28 cellular contexts compared by ENCODE assay signal in genomic region chr1:115620950-115621349, GRCh38.
"Had no signal": no experiment of that assay in that cellular context is flagged by ENCODE, and none has a peak within 500 bp of the region (broad histone marks: within the 10 kb centered on the region; RNA-seq: fewer than 3 reads in every experiment).

No MANE protein-coding gene starts in this region.

- H3K27ac ChIP-seq: stomach, suprapubic skin, testis, thoracic aorta, thyroid gland, tibial artery, tibial nerve, transverse colon, upper lobe of left lung, upper lobe of right lung, uterus, vagina had no signal

- H3K9me3 ChIP-seq: testis, thyroid gland had no signal

- H3K36me3 Mint-ChIP-seq: stimulated activated effector memory CD8-positive, alpha-beta T cell treated with anti-CD3 and anti-CD28 coated beads, Interleukin-12 subunit alpha, Interleukin-12 subunit beta, amount 100 ng/mL, for 72 hours; stimulated activated memory B cell treated with anti-CD40 and anti-IgM and Interleukin-4, amounts not matched to agents 10 μg/mL and 1 μg/mL and 100 μg/mL, for 72 hours; type B pancreatic cell had no signal

- H3K4me1 Mint-ChIP-seq: stimulated activated effector memory CD8-positive, alpha-beta T cell treated with anti-CD3 and anti-CD28 coated beads, Interleukin-12 subunit alpha, Interleukin-12 subunit beta, amount 100 ng/mL, for 72 hours; stimulated activated memory B cell treated with anti-CD40 and anti-IgM and Interleukin-4, amounts not matched to agents 10 μg/mL and 1 μg/mL and 100 μg/mL, for 72 hours; stimulated activated naive B cell treated with anti-CD40 and anti-IgM and Interleukin-4, amounts not matched to agents 10 μg/mL and 1 μg/mL and 100 μg/mL, for 72 hours; stimulated activated naive CD8-positive, alpha-beta T cell treated with anti-CD3 and anti-CD28 coated beads, Interleukin-15, amount 100 ng/mL, for 72 hours had no signal

- H3K4me3 Mint-ChIP-seq: stimulated activated effector memory CD8-positive, alpha-beta T cell treated with anti-CD3 and anti-CD28 coated beads, Interleukin-12 subunit alpha, Interleukin-12 subunit beta, amount 100 ng/mL, for 72 hours; stimulated activated memory B cell treated with anti-CD40 and anti-IgM and Interleukin-4, amounts not matched to agents 10 μg/mL and 1 μg/mL and 100 μg/mL, for 72 hours; stimulated activated naive B cell treated with anti-CD40 and anti-IgM and Interleukin-4, amounts not matched to agents 10 μg/mL and 1 μg/mL and 100 μg/mL, for 72 hours; stimulated activated naive CD8-positive, alpha-beta T cell treated with anti-CD3 and anti-CD28 coated beads, Interleukin-15, amount 100 ng/mL, for 72 hours; stimulated activated naive CD8-positive, alpha-beta T cell treated with anti-CD3 and anti-CD28 coated beads, Interleukin-15, Interleukin-2, amounts not matched to agents 100 ng/mL and 50 ng/mL, for 24 hours; type B pancreatic cell had no signal

- H3K36me3 ChIP-seq: stomach, suprapubic skin, thoracic aorta, thyroid gland, tibial artery, tibial nerve, transverse colon, upper lobe of left lung, upper lobe of right lung, uterus, vagina had no signal

- H3K27me3 ChIP-seq: stomach, testis, thyroid gland, tibial artery, tibial nerve, transverse colon, upper lobe of left lung, upper lobe of right lung, uterus, vagina had no signal

- H3K4me1 ChIP-seq: stomach, testis, thyroid gland, tibial artery, tibial nerve, transverse colon, upper lobe of left lung, upper lobe of right lung, uterus, vagina had no signal

- H3K4me3 ChIP-seq: stomach, suprapubic skin, testis, thoracic aorta, thyroid gland, tibial artery, tibial nerve, transverse colon, upper lobe of left lung, upper lobe of right lung, uterus, vagina had no signal

- H3K27ac Mint-ChIP-seq: stimulated activated effector memory CD8-positive, alpha-beta T cell treated with anti-CD3 and anti-CD28 coated beads, Interleukin-12 subunit alpha, Interleukin-12 subunit beta, amount 100 ng/mL, for 72 hours; stimulated activated memory B cell treated with anti-CD40 and anti-IgM and Interleukin-4, amounts not matched to agents 10 μg/mL and 1 μg/mL and 100 μg/mL, for 72 hours; stimulated activated naive B cell treated with anti-CD40 and anti-IgM and Interleukin-4, amounts not matched to agents 10 μg/mL and 1 μg/mL and 100 μg/mL, for 72 hours; stimulated activated naive CD8-positive, alpha-beta T cell treated with anti-CD3 and anti-CD28 coated beads, Interleukin-15, amount 100 ng/mL, for 72 hours; stimulated activated naive CD8-positive, alpha-beta T cell treated with anti-CD3 and anti-CD28 coated beads, Interleukin-15, Interleukin-2, amounts not matched to agents 100 ng/mL and 50 ng/mL, for 24 hours; type B pancreatic cell had no signal

- ATAC-seq: stimulated activated effector memory CD8-positive, alpha-beta T cell treated with anti-CD3 and anti-CD28 coated beads, Interleukin-12 subunit alpha, Interleukin-12 subunit beta, amount 100 ng/mL, for 72 hours; stimulated activated memory B cell treated with anti-CD40 and anti-IgM and Interleukin-4, amounts not matched to agents 10 μg/mL and 1 μg/mL and 100 μg/mL, for 72 hours; stimulated activated naive B cell treated with anti-CD40 and anti-IgM and Interleukin-4, amounts not matched to agents 10 μg/mL and 1 μg/mL and 100 μg/mL, for 72 hours; stimulated activated naive CD8-positive, alpha-beta T cell treated with anti-CD3 and anti-CD28 coated beads, Interleukin-15, amount 100 ng/mL, for 72 hours; stimulated activated naive CD8-positive, alpha-beta T cell treated with anti-CD3 and anti-CD28 coated beads, Interleukin-15, Interleukin-2, amounts not matched to agents 100 U/mL and 50 U/mL, for 24 hours; upper lobe of right lung had no signal

- FAIRE-seq: urothelium cell line had no signal

- DNase-seq: stimulated activated CD4-positive, alpha-beta T cell treated with anti-CD3 and anti-CD28 coated beads, Interleukin-2, amount 100 ng/mL, for 48 hours; stimulated activated CD4-positive, alpha-beta T cell treated with anti-CD3 and anti-CD28 coated beads, Interleukin-4, amount 100 ng/mL, for 1 hour; stimulated activated CD4-positive, alpha-beta T cell treated with anti-CD3 and anti-CD28 coated beads, Interleukin-4, amount 100 ng/mL, for 24 hours; stimulated activated CD4-positive, alpha-beta T cell treated with anti-CD3 and anti-CD28 coated beads, Interleukin-4, amount 100 ng/mL, for 4 hours; stimulated activated CD8-positive, alpha-beta memory T cell treated with anti-CD3 and anti-CD28 coated beads, Interleukin-4, amount 100 ng/mL, for 48 hours; stimulated activated naive B cell treated with anti-CD40 and anti-IgM and Interleukin-4, amounts not matched to agents 10 μg/mL and 1 μg/mL and 100 μg/mL, for 72 hours; stimulated activated naive CD4-positive, alpha-beta T cell; stimulated activated naive CD4-positive, alpha-beta T cell treated with Interleukin-2 at 50 U/mL for 16 hours; stimulated activated naive CD8-positive, alpha-beta T cell treated with anti-CD3 and anti-CD28 coated beads, Interleukin-15, amount 100 ng/mL, for 72 hours; stimulated activated naive CD8-positive, alpha-beta T cell treated with anti-CD3 and anti-CD28 coated beads, Interleukin-15, Interleukin-2, amounts not matched to agents 100 U/mL and 50 U/mL, for 24 hours; stomach; substantia nigra; testis; thyroid gland; tibial artery; transverse colon; upper lobe of left lung; upper lobe of right lung; uterus had no signal

- H3K27me3 Mint-ChIP-seq: stimulated activated memory B cell treated with anti-CD40 and anti-IgM and Interleukin-4, amounts not matched to agents 10 μg/mL and 1 μg/mL and 100 μg/mL, for 72 hours; stimulated activated naive CD8-positive, alpha-beta T cell treated with anti-CD3 and anti-CD28 coated beads, Interleukin-15, amount 100 ng/mL, for 72 hours; stimulated activated naive CD8-positive, alpha-beta T cell treated with anti-CD3 and anti-CD28 coated beads, Interleukin-15, Interleukin-2, amounts not matched to agents 100 ng/mL and 50 ng/mL, for 24 hours; type B pancreatic cell had no signal
